ENCODE assay signal across 1 cellular context in genomic region chr6:139134817-139135577, GRCh38.
TF ChIP-seq lines count a peak whose summit lies in the region.

Gene HECA (plus strand): TSS chr6:139135080. CDS start chr6:139135397, 317 bp downstream.

TF ChIP-seq in HepG2, 621 proteins besides CTCF, POLR2A, EP300 and RAD21 (continued from another document and continues in another):
- TF ChIP-seq AHDC1 (CRISPR knock-in tag; IDR thresholded peaks at IDR 0.05; ENCODE audit: borderline replicate concordance): 0 out of 2 replicates have a peak, but pooled peaks have one; percentile 40
- TF ChIP-seq HOXA5 (CRISPR knock-in tag; IDR thresholded peaks at IDR 0.05): no peak
- TF ChIP-seq JARID2 (CRISPR knock-in tag; IDR thresholded peaks at IDR 0.05; ENCODE audit: insufficient replicate concordance): no peak
- peak; percentile 50 for TF ChIP-seq ZNF687 (CRISPR knock-in tag; IDR thresholded peaks at IDR 0.05)
- TF ChIP-seq ZMYM2 (CRISPR knock-in tag; IDR thresholded peaks at IDR 0.05): peak; percentile 83; the same call in 1 of the 2 replicates
- peak; percentile 56 for TF ChIP-seq ZFY (CRISPR knock-in tag; IDR thresholded peaks at IDR 0.05)
- TF ChIP-seq HNF1B (CRISPR knock-in tag; IDR thresholded peaks at IDR 0.05): peak; percentile 13; the same call in 1 of the 2 replicates
- peak; percentile 100 for TF ChIP-seq CREB1 (IDR thresholded peaks at IDR 0.05)
- peak; percentile 98 for TF ChIP-seq CREB1 (CRISPR knock-in tag; IDR thresholded peaks at IDR 0.05)
- TF ChIP-seq ZNF256 (CRISPR knock-in tag; conservative IDR thresholded peaks at IDR 0.05): no peak
- TF ChIP-seq HDAC1 (CRISPR knock-in tag; IDR thresholded peaks at IDR 0.05): peak; percentile 54
- peak; percentile 81; the same call in 1 of the 2 replicates for TF ChIP-seq ZNF614 (CRISPR knock-in tag; IDR thresholded peaks at IDR 0.05; ENCODE audit: borderline replicate concordance)
- peak; percentile 78; the same call in 1 of the 2 replicates for TF ChIP-seq ATF3 (CRISPR knock-in tag; IDR thresholded peaks at IDR 0.05)
- TF ChIP-seq ATAD3A (CRISPR knock-in tag; IDR thresholded peaks at IDR 0.05): no peak
- no peak for TF ChIP-seq ZFP36L2 (CRISPR knock-in tag; IDR thresholded peaks at IDR 0.05)
- 0 out of 2 replicates have a peak, but pooled peaks have one; percentile 23 for TF ChIP-seq YEATS4 (CRISPR knock-in tag; IDR thresholded peaks at IDR 0.05; ENCODE audit: borderline replicate concordance)
- TF ChIP-seq ZFP90 (CRISPR knock-in tag; IDR thresholded peaks at IDR 0.05; ENCODE audit: borderline replicate concordance): no peak
- TF ChIP-seq ZNF850 (CRISPR knock-in tag; conservative IDR thresholded peaks at IDR 0.05): 0 out of 2 replicates have a peak, but pooled peaks have one; percentile 44
- TF ChIP-seq ZNF430 (CRISPR knock-in tag; IDR thresholded peaks at IDR 0.05): peak; percentile 67; the same call in 1 of the 2 replicates
- peak; percentile 20; the same call in 1 of the 2 replicates for TF ChIP-seq ARID4A (CRISPR knock-in tag; IDR thresholded peaks at IDR 0.05; ENCODE audit: borderline replicate concordance)
- peak; percentile 16; the same call in 1 of the 2 replicates for TF ChIP-seq ZFX (CRISPR knock-in tag; IDR thresholded peaks at IDR 0.05; ENCODE audit: low read depth)
- peak; percentile 85; the same call in 1 of the 2 replicates for TF ChIP-seq FOXK1 (CRISPR knock-in tag; IDR thresholded peaks at IDR 0.05; ENCODE audit: borderline replicate concordance, low read depth)
- 0 out of 2 replicates have a peak, but pooled peaks have one; percentile 40 for TF ChIP-seq ZNF547 (CRISPR knock-in tag; IDR thresholded peaks at IDR 0.05)
- TF ChIP-seq SNAPC5 (CRISPR knock-in tag; IDR thresholded peaks at IDR 0.05; ENCODE audit: borderline replicate concordance): no peak
- no peak for TF ChIP-seq HOXA9 (CRISPR knock-in tag; IDR thresholded peaks at IDR 0.05; ENCODE audit: borderline replicate concordance)
- peak; percentile 98 for TF ChIP-seq ZHX1 (CRISPR knock-in tag; IDR thresholded peaks at IDR 0.05; ENCODE audit: low read depth)
- no peak for TF ChIP-seq CREBL2 (CRISPR knock-in tag; IDR thresholded peaks at IDR 0.05; ENCODE audit: borderline replicate concordance)
- TF ChIP-seq HMGA1 (CRISPR knock-in tag; conservative IDR thresholded peaks at IDR 0.05): no peak
- no peak for TF ChIP-seq PLRG1 (conservative IDR thresholded peaks at IDR 0.05)
- TF ChIP-seq AHR (CRISPR knock-in tag; IDR thresholded peaks at IDR 0.05): 0 out of 2 replicates have a peak, but pooled peaks have one; percentile 12
- peak; percentile 45; the same call in 1 of the 2 replicates for TF ChIP-seq RFX5 (IDR thresholded peaks at IDR 0.05; ENCODE audit: low read depth, low read length)
- TF ChIP-seq SP1 (IDR thresholded peaks at IDR 0.05): no peak
- peak; percentile 95 for TF ChIP-seq SP1 (CRISPR knock-in tag; IDR thresholded peaks at IDR 0.05)
- no peak for TF ChIP-seq NCOA5 (CRISPR knock-in tag; IDR thresholded peaks at IDR 0.05)
- TF ChIP-seq CHD4 (IDR thresholded peaks at IDR 0.05; ENCODE audit: borderline replicate concordance, low read length): peak; percentile 52; the same call in 1 of the 2 replicates
- TF ChIP-seq ZNF282 (IDR thresholded peaks at IDR 0.05; ENCODE audit: partially characterized antibody): no peak
- peak; percentile 54; the same call in 1 of the 2 replicates for TF ChIP-seq ZSCAN21 (CRISPR knock-in tag; IDR thresholded peaks at IDR 0.05; ENCODE audit: borderline replicate concordance)
- TF ChIP-seq ZNF570 (CRISPR knock-in tag; IDR thresholded peaks at IDR 0.05; ENCODE audit: borderline replicate concordance): no peak
- TF ChIP-seq JUN (CRISPR knock-in tag; IDR thresholded peaks at IDR 0.05): peak; percentile 72; the same call in 1 of the 2 replicates
- peak; percentile 58; the same call in 1 of the 2 replicates for TF ChIP-seq ZNF563 (CRISPR knock-in tag; IDR thresholded peaks at IDR 0.05)
- TF ChIP-seq KDM4B (CRISPR knock-in tag; IDR thresholded peaks at IDR 0.05): 0 out of 2 replicates have a peak, but pooled peaks have one; percentile 38
- TF ChIP-seq IKZF5 (CRISPR knock-in tag; IDR thresholded peaks at IDR 0.05): 0 out of 2 replicates have a peak, but pooled peaks have one; percentile 27
- peak; percentile 100 for TF ChIP-seq HOXA3 (CRISPR knock-in tag; IDR thresholded peaks at IDR 0.05)
